15 cellular contexts compared by ENCODE assay signal in the genomic region with DNA sequence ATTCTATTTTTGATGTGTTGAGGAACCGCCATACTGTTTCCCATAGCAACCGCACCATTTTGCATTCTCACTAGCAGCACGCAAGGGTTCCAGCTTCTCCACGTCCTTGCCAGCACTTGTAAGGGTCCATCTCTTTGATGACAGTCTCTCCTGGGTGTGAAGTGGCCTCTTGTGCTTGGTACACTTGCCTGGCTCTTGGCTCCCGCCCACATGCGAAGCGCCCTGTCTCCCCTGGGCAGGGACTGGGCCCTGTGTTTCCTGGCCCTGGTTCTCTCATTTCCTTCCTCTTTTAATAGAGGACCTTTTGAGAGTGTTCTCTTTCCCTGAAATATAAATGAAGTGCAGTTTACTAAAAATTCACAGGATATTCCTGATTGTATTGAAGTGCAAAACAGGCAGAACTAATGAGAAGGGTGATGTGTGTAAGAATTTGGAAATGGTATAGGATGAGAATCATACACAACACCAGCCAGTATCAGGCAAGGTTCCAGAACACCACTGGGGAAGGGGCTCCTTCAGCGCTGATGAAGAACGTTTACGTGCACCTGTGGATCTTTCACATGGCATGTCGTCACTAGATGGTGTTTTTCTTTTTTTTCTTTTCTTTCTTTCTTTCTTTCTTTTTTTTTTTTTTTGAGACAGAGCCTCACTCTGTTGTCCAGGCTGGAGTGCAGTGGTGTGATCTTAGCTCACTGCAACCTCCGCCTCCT.
A peak's percentile ranks its signal among the peaks of the same experiment; 100 is the strongest.
DNase-seq lines count a peak whose midpoint lies in the region; ATAC-seq and TF ChIP-seq lines count a peak whose summit lies in the region.
"Had no signal": no experiment of that assay in that cellular context is flagged by ENCODE, and none has a peak within 500 bp of the region (broad histone marks: within the 10 kb centered on the region; RNA-seq: fewer than 3 reads in every experiment).

No MANE protein-coding gene starts in this region.

- intact Hi-C loops in left lung (cut with DNase I) = no loop called here

- POLR2A ChIA-PET in RWPE1 (lab: Yijun Ruan, JAX; ENCODE audit: low non-redundant PET) = no interaction called here

- H3K27me3 ChIP-seq in BLaER1 (no peaks in the 10 kb centered on the region), HL-60 (ENCODE audit: insufficient read depth, poor library complexity, severe bottlenecking) (no peaks in the 10 kb centered on the region), left lung (no peaks in the 10 kb centered on the region)

- H4K20me1 ChIP-seq in BLaER1 = peaks cover 100% of the 10 kb centered on the region

- ATAC-seq in left lung = peak; percentile 84
- no peak for ATAC-seq in GM21526 (IDR thresholded peaks at IDR 0.05; ENCODE audit: low FRiP score, unreplicated experiment)
- ATAC-seq: naive thymus-derived CD8-positive, alpha-beta T cell had no signal

- peak overlapping the region; percentile 82 for H3K4me2 ChIP-seq in BLaER1

- no peaks in the 10 kb centered on the region for H3K9me3 ChIP-seq in BLaER1
- no peaks in the 10 kb centered on the region for H3K9me3 ChIP-seq in left lung

- 0 out of 2 replicates have a peak overlapping the region, but pooled peaks have one; percentile 0 for H3K4me3 ChIP-seq in BLaER1
- no peak overlapping the region for H3K4me3 ChIP-seq in HL-60 (replicated peaks; ENCODE audit: insufficient read depth, low read length)
- H3K4me3 ChIP-seq in left lung = no peak overlapping the region

- DNase-seq in HL-60 (ENCODE audit: low read depth in 1 of 2, low spot score in 1 of 2) (peak in 1 of 2 experiments; percentile 81), UCSD-AML1 (lab: John Stamatoyannopoulos, UW; ENCODE audit: unreplicated experiment) (peak; percentile 74), left lung (peak; percentile 79 to 89), NCI-H2107 treated with DMSO at 0.1 percent for 48 hours (lab: John Stamatoyannopoulos, UW; ENCODE audit: unreplicated experiment) (no peak), RWPE1 (ENCODE audit: low spot score) (no peak), GM10266 (ENCODE audit: extremely low spot score) (no peak)
- DNase-seq: amniotic stem cell; COR-L47; effector memory CD4-positive, alpha-beta T cell; naive thymus-derived CD8-positive, alpha-beta T cell; NCI-H2081 treated with DMSO at 0.1 percent for 48 hours; stimulated activated CD4-positive, alpha-beta T cell treated with anti-CD3 and anti-CD28 coated beads, Interleukin-12 subunit alpha, Interleukin-12 subunit beta, amount 100 ng/mL, for 4 hours; stimulated activated naive CD4-positive, alpha-beta T cell treated with Interleukin-2 at 50 U/mL for 16 hours had no signal

- TF ChIP-seq CTCF in HL-60 (IDR thresholded peaks at IDR 0.05; ENCODE audit: insufficient read depth, low read length) = no peak
- TF ChIP-seq CTCF in left lung (IDR thresholded peaks at IDR 0.05) = no peak
- TF ChIP-seq CTCF in RWPE1 (conservative IDR thresholded peaks at IDR 0.05; ENCODE audit: low read depth) = no peak
- no peak for TF ChIP-seq CTCF in GM10266 (IDR thresholded peaks at IDR 0.05; ENCODE audit: control insufficient read depth, insufficient read depth, low read depth, missing control alignments)

- H3K4me1 ChIP-seq in BLaER1 (peaks cover 53% of the 10 kb centered on the region), left lung (peaks cover 15 to 55% of the 10 kb centered on the region in 2 donors)

- H3K9ac ChIP-seq in BLaER1 = no peak overlapping the region

- H3K36me3 ChIP-seq in BLaER1 (peaks cover 39% of the 10 kb centered on the region), left lung (no peaks in the 10 kb centered on the region)

- no peak overlapping the region; the same call in 1 of the 2 replicates for H3K27ac ChIP-seq in BLaER1
- peak overlapping the region; percentile 55 for H3K27ac ChIP-seq in HL-60 (replicated peaks)
- peak overlapping the region; percentile 46 to 75 for H3K27ac ChIP-seq in left lung
- no peak overlapping the region for H3K27ac ChIP-seq in RWPE1

- CTCF ChIA-PET in RWPE1 (lab: Yijun Ruan, JAX) = no interaction called here

Comparison
In these comparisons a context has a peak if more than half of its experiments do, and no peak if none do; other contexts are left out.
1. H3K27ac ChIP-seq: peak in HL-60 (single experiment) and left lung (2 of 2); none in BLaER1 (single experiment) and RWPE1 (single experiment).
2. DNase-seq: peak in UCSD-AML1 (single experiment) and left lung (2 of 2); none in NCI-H2107 treated with DMSO at 0.1 percent for 48 hours (single experiment), RWPE1 (single experiment) and GM10266 (single experiment).